ENCODE assay signal across 1 cellular context in genomic region chr13:44715287-44716224, GRCh38.
TF ChIP-seq lines count a peak whose summit lies in the region.

No MANE protein-coding gene starts in this region.

TF ChIP-seq in A549, 52 proteins besides CTCF, POLR2A, EP300 and RAD21 (continued from another document):
- TF ChIP-seq BCL3 (IDR thresholded peaks at IDR 0.05) (no peak), MAZ (IDR thresholded peaks at IDR 0.05; ENCODE audit: borderline replicate concordance, low read depth, low read length) (no peak), FOSB (CRISPR knock-in tag; IDR thresholded peaks at IDR 0.05) (no peak)
